ENCODE assay signal across 1 cellular context in the genomic region with DNA sequence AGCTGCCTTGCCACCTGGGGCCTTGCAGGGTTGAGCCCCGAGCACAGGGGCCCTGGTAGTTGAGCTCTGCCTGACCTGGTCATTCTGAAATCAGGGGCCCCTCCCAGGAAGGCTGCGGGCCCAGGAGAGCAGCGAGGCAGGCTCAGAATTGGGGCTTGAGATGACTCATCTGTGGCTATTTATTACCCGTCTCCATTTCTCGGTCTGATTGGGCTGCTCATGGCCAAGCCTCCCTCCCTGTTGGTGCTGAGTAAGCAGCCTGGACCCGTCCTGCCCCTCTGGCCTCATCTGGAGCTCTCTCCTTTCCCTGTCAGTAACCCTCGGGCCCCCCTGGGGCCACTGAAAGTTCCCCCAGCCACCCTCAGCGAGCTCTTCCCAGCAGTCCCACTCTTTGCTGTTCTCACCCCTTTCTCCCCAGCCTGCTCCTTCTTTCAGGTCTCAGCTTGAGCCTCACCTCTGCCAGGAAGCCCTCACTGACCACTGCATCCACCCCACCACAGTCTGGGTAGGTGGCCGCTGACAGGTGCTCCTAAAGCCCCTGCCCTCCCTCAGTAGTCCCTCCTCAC.
TF ChIP-seq lines count a peak whose summit lies in the region.

No MANE protein-coding gene starts in this region.

TF ChIP-seq in H1, 55 proteins besides CTCF, POLR2A, EP300 and RAD21:
- TF ChIP-seq MAFK (IDR thresholded peaks at IDR 0.05; ENCODE audit: low read depth, low read length): no peak
- no peak for TF ChIP-seq ZNF274 (IDR thresholded peaks at IDR 0.05; ENCODE audit: borderline replicate concordance, extremely low read depth, low read length)
- no peak for TF ChIP-seq TAF1 (IDR thresholded peaks at IDR 0.05; ENCODE audit: low read depth, low read length)
- no peak for TF ChIP-seq CHD2 (IDR thresholded peaks at IDR 0.05; ENCODE audit: low read length)
- TF ChIP-seq, protein P1, sequence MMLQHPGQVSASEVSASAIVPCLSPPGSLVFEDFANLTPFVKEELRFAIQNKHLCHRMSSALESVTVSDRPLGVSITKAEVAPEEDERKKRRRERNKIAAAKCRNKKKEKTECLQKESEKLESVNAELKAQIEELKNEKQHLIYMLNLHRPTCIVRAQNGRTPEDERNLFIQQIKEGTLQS (IDR thresholded peaks at IDR 0.05; ENCODE audit: insufficient read depth, low read depth, low read length): no peak
- no peak for TF ChIP-seq YY1 (IDR thresholded peaks at IDR 0.05; ENCODE audit: low read depth, low read length)
- no peak for TF ChIP-seq NRF1 (IDR thresholded peaks at IDR 0.05; ENCODE audit: low read depth, low read length)
- TF ChIP-seq KDM4A (IDR thresholded peaks at IDR 0.05; ENCODE audit: low read depth, low read length, severe bottlenecking): no peak
- no peak for TF ChIP-seq CEBPB (IDR thresholded peaks at IDR 0.05; ENCODE audit: low read depth, low read length)
- TF ChIP-seq HDAC6 (IDR thresholded peaks at IDR 0.05; ENCODE audit: low read depth, low read length): no peak
- no peak for TF ChIP-seq PHF8 (conservative IDR thresholded peaks at IDR 0.05; ENCODE audit: low read depth, low read length)
- no peak for TF ChIP-seq SP1 (IDR thresholded peaks at IDR 0.05; ENCODE audit: low read depth, low read length)
- TF ChIP-seq HDAC2 (IDR thresholded peaks at IDR 0.05; ENCODE audit: borderline replicate concordance in 1 of 2, low read depth in 2 of 2, low read length in 2 of 2): no peak
- TF ChIP-seq CTBP2 (IDR thresholded peaks at IDR 0.05; ENCODE audit: borderline replicate concordance, insufficient read depth, insufficient read length, low read length): no peak
- TF ChIP-seq CBX5 (IDR thresholded peaks at IDR 0.05; ENCODE audit: low read depth, low read length): no peak
- no peak for TF ChIP-seq POLR2AphosphoS5 (IDR thresholded peaks at IDR 0.05; ENCODE audit: low read depth, low read length)
